Comparison of ENCODE assay signal across 10 cellular contexts in genomic region chr1:225762002-225762441, GRCh38. TPM values are rescaled to one million over a fixed set of nuclear protein-coding genes. Genes with fewer than 3 reads are reported as not detected.
DNase-seq lines count a peak whose midpoint lies in the region; ATAC-seq, FAIRE-seq and TF ChIP-seq lines count a peak whose summit lies in the region.
"Had no signal": no experiment of that assay in that cellular context is flagged by ENCODE, and none has a peak within 500 bp of the region (broad histone marks: within the 10 kb centered on the region; RNA-seq: fewer than 3 reads in every experiment).

No MANE protein-coding gene starts in this region.

- H3K4me1 Mint-ChIP-seq in astrocyte (ENCODE audit: low read depth, unreplicated experiment), result peaks cover 63% of the 10 kb centered on the region

- H3K4me2 ChIP-seq in astrocyte (ENCODE audit: low read length), result peak overlapping the region; percentile 69

- peak overlapping the region; percentile 6 for H2AFZ ChIP-seq in astrocyte (ENCODE audit: low read depth, low read length)

- H4K20me1 ChIP-seq in astrocyte (ENCODE audit: insufficient read depth, low read length), result no peaks in the 10 kb centered on the region

- peak overlapping the region; percentile 83 for H3K9ac ChIP-seq in astrocyte (ENCODE audit: low read length)

- no peaks in the 10 kb centered on the region for H3K27me3 Mint-ChIP-seq in astrocyte (ENCODE audit: low read depth, unreplicated experiment)

- no peaks in the 10 kb centered on the region for H3K36me3 ChIP-seq in astrocyte (ENCODE audit: insufficient read depth, low read length)
- H3K36me3 ChIP-seq in muscle layer of duodenum (ENCODE audit: control insufficient read depth in 1 of 2, insufficient read depth in 2 of 2, low read length in 2 of 2), result no peaks in the 10 kb centered on the region

- peak overlapping the region; percentile 100 for H3K27ac Mint-ChIP-seq in astrocyte (ENCODE audit: unreplicated experiment)
- H3K27ac Mint-ChIP-seq: T-helper 2 cell treated with Interferon-gamma antibody and Interleukin-4, amounts not matched to agents 5 μg/mL and 100 μg/mL, for 36 hours had no signal

- H3K9me3 ChIP-seq in astrocyte (ENCODE audit: insufficient read depth, low read depth, low read length) (no peaks in the 10 kb centered on the region), muscle layer of duodenum (ENCODE audit: control insufficient read depth in 1 of 2, low read length in 2 of 2) (no peaks in the 10 kb centered on the region)

- no peaks in the 10 kb centered on the region for H3K79me2 ChIP-seq in astrocyte (ENCODE audit: insufficient read depth, low read length)

- no peaks in the 10 kb centered on the region for H3K27me3 ChIP-seq in astrocyte (ENCODE audit: insufficient read depth, low read length)
- no peaks in the 10 kb centered on the region for H3K27me3 ChIP-seq in muscle layer of duodenum (ENCODE audit: low read depth, low read length)

- TF ChIP-seq CTCF in astrocyte (IDR thresholded peaks at IDR 0.05; ENCODE audit: insufficient read depth, low read depth, low read length), result no peak

- peak overlapping the region; percentile 58 for H3K4me3 Mint-ChIP-seq in astrocyte (ENCODE audit: unreplicated experiment)
- H3K4me3 Mint-ChIP-seq: T-helper 2 cell treated with Interferon-gamma antibody and Interleukin-4, amounts not matched to agents 5 μg/mL and 100 μg/mL, for 36 hours had no signal

- no peak for FAIRE-seq in astrocyte (lab: Jason Lieb, UNC)

- no peaks in the 10 kb centered on the region for H3K9me3 Mint-ChIP-seq in astrocyte (ENCODE audit: unreplicated experiment)
- H3K9me3 Mint-ChIP-seq: T-helper 2 cell treated with Interferon-gamma antibody and Interleukin-4, amounts not matched to agents 5 μg/mL and 100 μg/mL, for 36 hours had no signal

- H3K4me3 ChIP-seq in astrocyte (ENCODE audit: insufficient read depth, low read depth, low read length), result no peak overlapping the region
- no peak overlapping the region for H3K4me3 ChIP-seq in muscle layer of duodenum (ENCODE audit: low read depth in 1 of 2, low read length in 2 of 2)

- H3K27ac ChIP-seq in astrocyte (ENCODE audit: low read depth, low read length) (peak overlapping the region; percentile 98), muscle layer of duodenum (ENCODE audit: low read length) (peak overlapping the region; percentile 1)

- H3K4me1 ChIP-seq in astrocyte (ENCODE audit: insufficient read depth, low read length), result peaks cover 43% of the 10 kb centered on the region
- peaks cover 7 to 25% of the 10 kb centered on the region in 2 donors for H3K4me1 ChIP-seq in muscle layer of duodenum (ENCODE audit: control insufficient read depth in 1 of 2, insufficient read depth in 2 of 2, low read length in 2 of 2)

- no peaks in the 10 kb centered on the region for H3K36me3 Mint-ChIP-seq in astrocyte (ENCODE audit: low read depth, unreplicated experiment)

- no peak for ATAC-seq in HG02588 (IDR thresholded peaks at IDR 0.05; ENCODE audit: unreplicated experiment)
- no peak for ATAC-seq in GM18909 (IDR thresholded peaks at IDR 0.05; ENCODE audit: poor library complexity, unreplicated experiment)

- DNase-seq in COR-L47 (lab: John Stamatoyannopoulos, UW) (peak; percentile 66), NCI-H1105 (lab: John Stamatoyannopoulos, UW) (peak; percentile 20), astrocyte (ENCODE audit: low read depth) (peak; percentile 86), HPDE6-E6E7 (ENCODE audit: extremely low spot score) (no peak), AG08396 (ENCODE audit: low spot score) (no peak)
- DNase-seq: NK-92 treated with Interleukin-12 subunit alpha and Interleukin-12 subunit beta, amount 100 ng/mL, for 24 hours had no signal

RNA-seq across cellular contexts. Expression of gene SRP9, which starts 15.6 kb away (rescaled TPM):
- 269 and 275 TPM in 2 replicates for total RNA-seq in astrocyte

RNA-seq across cellular contexts. Expression of gene EPHX1, which starts 47.9 kb away (rescaled TPM):
- total RNA-seq in astrocyte, result 82.8 and 96.9 TPM in 2 replicates

Comparison
In these comparisons a context has a peak if more than half of its experiments do, and no peak if none do; other contexts are left out.
1. DNase-seq: peak in COR-L47 (single experiment), NCI-H1105 (single experiment) and astrocyte (single experiment); none in HPDE6-E6E7 (single experiment) and AG08396 (single experiment).